ENCODE assay signal across 15 cellular contexts in the genomic region with DNA sequence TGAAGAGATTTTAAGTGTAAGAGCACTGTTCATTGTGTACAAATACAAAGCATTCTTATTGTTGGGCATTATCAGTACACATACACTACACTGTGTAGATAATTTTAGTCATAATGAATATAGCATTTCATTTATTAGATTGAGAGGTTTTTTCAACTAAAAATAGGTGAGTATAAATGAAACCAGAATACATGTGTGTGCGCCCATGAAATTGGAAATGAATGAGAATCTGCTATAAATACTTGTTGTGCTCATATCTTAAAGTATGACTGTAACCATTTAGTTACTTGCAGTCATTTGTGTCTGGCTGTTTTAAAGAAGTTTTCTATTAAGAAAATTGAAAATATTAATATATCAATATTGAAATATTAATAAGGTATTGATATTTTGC.
A peak's percentile ranks its signal among the peaks of the same experiment; 100 is the strongest.
DNase-seq lines count a peak whose midpoint lies in the region; ATAC-seq and TF ChIP-seq lines count a peak whose summit lies in the region.
"Had no signal": no experiment of that assay in that cellular context is flagged by ENCODE, and none has a peak within 500 bp of the region (broad histone marks: within the 10 kb centered on the region; RNA-seq: fewer than 3 reads in every experiment).

No MANE protein-coding gene starts in this region.

- H3K9ac ChIP-seq in PC-3 (ENCODE audit: low read length): no peak overlapping the region

- no peaks in the 10 kb centered on the region for H3K9me3 ChIP-seq in PC-3 (ENCODE audit: low read length)
- H3K9me3 ChIP-seq: sigmoid colon had no signal

- no peak overlapping the region for H3K27ac ChIP-seq in PC-3 (ENCODE audit: low read length)
- H3K27ac ChIP-seq: 22Rv1, coronary artery, sigmoid colon had no signal

- no peaks in the 10 kb centered on the region for H3F3A ChIP-seq in PC-3 (ENCODE audit: low read length, unreplicated experiment)

- no peaks in the 10 kb centered on the region for H3K9me3 Mint-ChIP-seq in activated CD4-positive, alpha-beta T cell treated with anti-CD3 and anti-CD28 coated beads for 36 hours (ENCODE audit: low read depth)
- H3K9me3 Mint-ChIP-seq: HFFc6, memory B cell had no signal

- in situ Hi-C loops in ACHN (cut with HindIII; ENCODE audit: low pct_ligation_motif_present, low pct_unique_long_range_greater_than_20kb, low sequenced_read_pairs): no loop called here

- no peaks in the 10 kb centered on the region for H3K36me3 ChIP-seq in PC-3 (ENCODE audit: low read depth, low read length)
- H3K36me3 ChIP-seq: sigmoid colon had no signal

- H3K4me1 Mint-ChIP-seq in activated CD4-positive, alpha-beta T cell treated with anti-CD3 and anti-CD28 coated beads for 36 hours: no peaks in the 10 kb centered on the region

- no peaks in the 10 kb centered on the region for H3K27me3 ChIP-seq in PC-3 (ENCODE audit: low read length)
- H3K27me3 ChIP-seq: sigmoid colon had no signal

- H3K4me2 ChIP-seq in PC-3 (ENCODE audit: low read length): no peak overlapping the region

- CTCF ChIA-PET in PC-3 (lab: Charles Lee): interaction anchor here (0.6 kb wide), 1 partner anchor 37 kb away, joined by 3 read pairs; no protein-coding TSS in a partner anchor
- CTCF ChIA-PET in activated CD4-positive, alpha-beta T cell treated with anti-CD3 and anti-CD28 coated beads for 36 hours (lab: Charles Lee): no interaction called here

- no peak for TF ChIP-seq CTCF in PC-3 (conservative IDR thresholded peaks at IDR 0.05; ENCODE audit: low read depth, low read length)

- no peaks in the 10 kb centered on the region for H3K79me2 ChIP-seq in PC-3 (ENCODE audit: low read length)

- no TSS peak for BruUV-seq in PC-3 (replicated peaks; lab: Mats Ljungman, UMichigan)

- H3K27me3 Mint-ChIP-seq in activated CD4-positive, alpha-beta T cell treated with anti-CD3 and anti-CD28 coated beads for 36 hours: peaks cover 7% of the 10 kb centered on the region
- H3K27me3 Mint-ChIP-seq: memory B cell had no signal

- H3K9me2 ChIP-seq in PC-3 (replicated peaks; ENCODE audit: low read length): no peaks in the 10 kb centered on the region

- H3K27ac Mint-ChIP-seq in activated CD4-positive, alpha-beta T cell treated with anti-CD3 and anti-CD28 coated beads for 36 hours: no peak overlapping the region
- H3K27ac Mint-ChIP-seq: HFFc6, memory B cell had no signal

- H3K36me3 Mint-ChIP-seq in activated CD4-positive, alpha-beta T cell treated with anti-CD3 and anti-CD28 coated beads for 36 hours (ENCODE audit: low read depth): no peaks in the 10 kb centered on the region

- H3K4me3 Mint-ChIP-seq in activated CD4-positive, alpha-beta T cell treated with anti-CD3 and anti-CD28 coated beads for 36 hours: no peak overlapping the region
- H3K4me3 Mint-ChIP-seq: HFFc6, memory B cell had no signal

- no peak for DNase-seq in activated CD4-positive, CD25-positive, alpha-beta regulatory T cell treated with anti-CD3 and anti-CD28 coated beads, Interleukin-2, amount 50 U/mL, for 72 hours
- DNase-seq in PC-3: no peak
- DNase-seq in ACHN: no peak
- no peak for DNase-seq in DMS114 treated with DMSO at 0.1 percent for 48 hours (lab: John Stamatoyannopoulos, UW; ENCODE audit: unreplicated experiment)
- DNase-seq in activated CD4-positive, alpha-beta T cell treated with anti-CD3 and anti-CD28 coated beads for 36 hours: no peak
- DNase-seq: DMS79, HFFc6, sigmoid colon, T-helper 9 cell had no signal

- no peak overlapping the region for H3K4me3 ChIP-seq in PC-3 (ENCODE audit: low read length)
- H3K4me3 ChIP-seq: coronary artery, sigmoid colon had no signal

- POLR2A ChIA-PET in PC-3 (lab: Charles Lee; ENCODE audit: unreplicated experiment): no interaction called here
- POLR2A ChIA-PET in activated CD4-positive, alpha-beta T cell treated with anti-CD3 and anti-CD28 coated beads for 36 hours (lab: Charles Lee): no interaction called here

- H2AFZ ChIP-seq in PC-3 (ENCODE audit: low read length): no peak overlapping the region

- no peaks in the 10 kb centered on the region for H4K20me1 ChIP-seq in PC-3 (ENCODE audit: low read length)

- peak; percentile 36 to 41 for ATAC-seq in activated CD4-positive, CD25-positive, alpha-beta regulatory T cell treated with anti-CD3 and anti-CD28 coated beads, Interleukin-2, amount 50 U/mL, for 24 hours
- ATAC-seq in HG02623 (IDR thresholded peaks at IDR 0.05; ENCODE audit: unreplicated experiment) (peak; percentile 49), HG03442 (IDR thresholded peaks at IDR 0.05; ENCODE audit: unreplicated experiment) (peak; percentile 73), PC-3 (no peak)
- ATAC-seq in activated CD4-positive, alpha-beta T cell treated with anti-CD3 and anti-CD28 coated beads for 36 hours: no peak

- intact Hi-C loops in PC-3 (cut with micrococcal nuclease): no loop called here
- intact Hi-C loops in activated CD4-positive, alpha-beta T cell treated with anti-CD3 and anti-CD28 coated beads for 36 hours (cut with DNase I, micrococcal nuclease): no loop called here

- H3K4me1 ChIP-seq in PC-3 (ENCODE audit: insufficient read depth, low read length): no peaks in the 10 kb centered on the region
- H3K4me1 ChIP-seq: sigmoid colon had no signal

Comparison
In these comparisons a context has a peak if more than half of its experiments do, and no peak if none do; other contexts are left out.
1. ATAC-seq: peak in activated CD4-positive, CD25-positive, alpha-beta regulatory T cell treated with anti-CD3 and anti-CD28 coated beads, Interleukin-2, amount 50 U/mL, for 24 hours (2 of 2), HG02623 (single experiment) and HG03442 (single experiment); none in PC-3 (single experiment) and activated CD4-positive, alpha-beta T cell treated with anti-CD3 and anti-CD28 coated beads for 36 hours (single experiment).